8 cellular contexts compared by ENCODE assay signal in genomic region chr17:63774982-63775290, GRCh38. TPM values are rescaled to one million over a fixed set of nuclear protein-coding genes. Genes with fewer than 3 reads are reported as not detected.
DNase-seq lines count a peak whose midpoint lies in the region; ATAC-seq, FAIRE-seq and TF ChIP-seq lines count a peak whose summit lies in the region.

No MANE protein-coding gene starts in this region.

- H3K9me3 Mint-ChIP-seq in astrocyte (ENCODE audit: unreplicated experiment): no peaks in the 10 kb centered on the region

- TF ChIP-seq POLR2A in right lobe of liver (IDR thresholded peaks at IDR 0.05): no peak

- peaks cover 20% of the 10 kb centered on the region for H3K36me3 ChIP-seq in astrocyte (ENCODE audit: insufficient read depth, low read length)
- H3K36me3 ChIP-seq in right lobe of liver: peaks cover 0 to 11% (median 3%) of the 10 kb centered on the region in 4 donors
- H3K36me3 ChIP-seq in urinary bladder (ENCODE audit: insufficient read depth): no peaks in the 10 kb centered on the region

- peak overlapping the region; percentile 98 for H3K9ac ChIP-seq in astrocyte (ENCODE audit: low read length)

- no peak for ATAC-seq in right lobe of liver
- no peak for ATAC-seq in HG02623 (IDR thresholded peaks at IDR 0.05; ENCODE audit: unreplicated experiment)

- H3K79me2 ChIP-seq in astrocyte (ENCODE audit: insufficient read depth, low read length): peaks cover 92% of the 10 kb centered on the region

- intact Hi-C loops in right lobe of liver (cut with DNase I): no loop called here

- peaks cover 20% of the 10 kb centered on the region for H3K4me1 Mint-ChIP-seq in astrocyte (ENCODE audit: low read depth, unreplicated experiment)

- no peak for TF ChIP-seq CTCF in astrocyte (IDR thresholded peaks at IDR 0.05; ENCODE audit: insufficient read depth, low read depth, low read length)
- TF ChIP-seq CTCF in right lobe of liver (IDR thresholded peaks at IDR 0.05): no peak

- H3K36me3 Mint-ChIP-seq in astrocyte (ENCODE audit: low read depth, unreplicated experiment): peaks cover 1% of the 10 kb centered on the region

- 0% methylated on average over 4 of the region's 4 CpGs for WGBS in right lobe of liver (ENCODE audit: insufficient coverage, low coverage, low lambda C conversion rate, missing lambda C conversion rate)
- WGBS in urinary bladder: 2% methylated on average over 4 of the region's 4 CpGs

- no peaks in the 10 kb centered on the region for H3K27me3 Mint-ChIP-seq in astrocyte (ENCODE audit: low read depth, unreplicated experiment)

- DNase-seq in AG20443 (ENCODE audit: low spot score) (peak; percentile 15), HT-29 (ENCODE audit: low spot score) (peak; percentile 36), astrocyte (ENCODE audit: low read depth) (no peak), right lobe of liver (no peak), 8988T (no peak), NCI-H748 treated with DMSO at 0.1 percent for 48 hours (lab: John Stamatoyannopoulos, UW) (no peak)

- H3K27ac Mint-ChIP-seq in astrocyte (ENCODE audit: unreplicated experiment): peak overlapping the region; percentile 99

- peaks cover 81% of the 10 kb centered on the region for H4K20me1 ChIP-seq in astrocyte (ENCODE audit: insufficient read depth, low read length)

- H3K4me3 ChIP-seq in astrocyte (ENCODE audit: insufficient read depth, low read depth, low read length) (peak overlapping the region; percentile 92), right lobe of liver (peak overlapping the region; percentile 74 to 92 (median 81)), urinary bladder (ENCODE audit: low read depth, low read length) (peak overlapping the region; percentile 91)

- peaks cover 11% of the 10 kb centered on the region for H3K4me1 ChIP-seq in astrocyte (ENCODE audit: insufficient read depth, low read length)
- peaks cover 0 to 31% (median 6%) of the 10 kb centered on the region in 4 donors for H3K4me1 ChIP-seq in right lobe of liver
- H3K4me1 ChIP-seq in urinary bladder (ENCODE audit: insufficient read depth): peaks cover 1% of the 10 kb centered on the region

- no peak for FAIRE-seq in astrocyte (lab: Jason Lieb, UNC)

- no peak overlapping the region for H2AFZ ChIP-seq in astrocyte (ENCODE audit: low read depth, low read length)

- H3K27me3 ChIP-seq in astrocyte (ENCODE audit: insufficient read depth, low read length): no peaks in the 10 kb centered on the region
- H3K27me3 ChIP-seq in right lobe of liver: no peaks in the 10 kb centered on the region

- peak overlapping the region; percentile 97 for H3K4me3 Mint-ChIP-seq in astrocyte (ENCODE audit: unreplicated experiment)

- H3K27ac ChIP-seq in astrocyte (ENCODE audit: low read depth, low read length): peak overlapping the region; percentile 97
- peak overlapping the region; percentile 88 to 91 (median 89) for H3K27ac ChIP-seq in right lobe of liver
- no peak overlapping the region for H3K27ac ChIP-seq in urinary bladder (ENCODE audit: low read depth)

- H3K9me3 ChIP-seq in astrocyte (ENCODE audit: insufficient read depth, low read depth, low read length) (no peaks in the 10 kb centered on the region), right lobe of liver (no peaks in the 10 kb centered on the region)

- peak overlapping the region; percentile 93 for H3K4me2 ChIP-seq in astrocyte (ENCODE audit: low read length)

RNA-seq across cellular contexts. Expression of gene DDX42, which starts 1.0 kb away (rescaled TPM):
- total RNA-seq in HT-29 (2014; rRNA removed; shearing (Covaris generic)): 42.3 and 45.3 TPM in 2 replicates
- total RNA-seq in astrocyte (120 and 125 TPM in 2 replicates), right lobe of liver (10 to 100 TPM; 28.5 to 45.2 (median 36.2) TPM), urinary bladder (138 TPM)
- 67.3 TPM for polyA plus RNA-seq in urinary bladder

RNA-seq across cellular contexts. Expression of gene CCDC47, which starts 1.5 kb away (rescaled TPM):
- total RNA-seq in HT-29 (2014; rRNA removed; shearing (Covaris generic)): 54.3 and 56.8 TPM in 2 replicates
- 92.8 and 95.6 TPM in 2 replicates for total RNA-seq in astrocyte
- total RNA-seq in right lobe of liver: 10 to 100 TPM; 45.7 to 69.9 (median 63.6) TPM
- 63.6 TPM for total RNA-seq in urinary bladder
- polyA plus RNA-seq in urinary bladder: 53.8 TPM

RNA-seq across cellular contexts. Expression of gene STRADA, which starts 33.3 kb away (rescaled TPM):
- 5.2 and 6.6 TPM in 2 replicates for total RNA-seq in HT-29 (2014; rRNA removed; shearing (Covaris generic))
- total RNA-seq in astrocyte: 28.6 and 35.7 TPM in 2 replicates
- 10 to 100 TPM in 5 of 6 experiments, 1 to 10 TPM in 1; 8.4 to 15.1 (median 13.0) TPM for total RNA-seq in right lobe of liver
- 41.7 TPM for total RNA-seq in urinary bladder
- 24.9 TPM for polyA plus RNA-seq in urinary bladder

RNA-seq across cellular contexts. Expression of gene PSMC5, which starts 52.3 kb away (rescaled TPM):
- 56.3 and 65.3 TPM in 2 replicates for total RNA-seq in HT-29 (2014; rRNA removed; shearing (Covaris generic))
- 110 and 116 TPM in 2 replicates for total RNA-seq in astrocyte
- total RNA-seq in right lobe of liver: 10 to 100 TPM; 52.7 to 70.9 (median 66.5) TPM
- 25.2 TPM for total RNA-seq in urinary bladder
- polyA plus RNA-seq in urinary bladder: 183 TPM

RNA-seq across cellular contexts. Expression of gene FTSJ3, which starts 52.5 kb away (rescaled TPM):
- total RNA-seq in HT-29 (2014; rRNA removed; shearing (Covaris generic)): 35.7 and 41.7 TPM in 2 replicates
- total RNA-seq in astrocyte: 41.8 and 50.2 TPM in 2 replicates
- 10 to 100 TPM; 12.9 to 25.9 (median 19.0) TPM for total RNA-seq in right lobe of liver
- 27.1 TPM for total RNA-seq in urinary bladder
- polyA plus RNA-seq in urinary bladder: 38.0 TPM

Comparison
In these comparisons a context has a peak if more than half of its experiments do, and no peak if none do; other contexts are left out.
1. DNase-seq: peak in AG20443 (single experiment) and HT-29 (single experiment); none in astrocyte (single experiment), right lobe of liver (0 of 3), 8988T (single experiment) and NCI-H748 treated with DMSO at 0.1 percent for 48 hours (single experiment).
2. Peak in every context shown above with its lines, with median percentiles within 50 percentile points of each other: H3K4me3 ChIP-seq.